1 cellular context compared by ENCODE assay signal in the genomic region with DNA sequence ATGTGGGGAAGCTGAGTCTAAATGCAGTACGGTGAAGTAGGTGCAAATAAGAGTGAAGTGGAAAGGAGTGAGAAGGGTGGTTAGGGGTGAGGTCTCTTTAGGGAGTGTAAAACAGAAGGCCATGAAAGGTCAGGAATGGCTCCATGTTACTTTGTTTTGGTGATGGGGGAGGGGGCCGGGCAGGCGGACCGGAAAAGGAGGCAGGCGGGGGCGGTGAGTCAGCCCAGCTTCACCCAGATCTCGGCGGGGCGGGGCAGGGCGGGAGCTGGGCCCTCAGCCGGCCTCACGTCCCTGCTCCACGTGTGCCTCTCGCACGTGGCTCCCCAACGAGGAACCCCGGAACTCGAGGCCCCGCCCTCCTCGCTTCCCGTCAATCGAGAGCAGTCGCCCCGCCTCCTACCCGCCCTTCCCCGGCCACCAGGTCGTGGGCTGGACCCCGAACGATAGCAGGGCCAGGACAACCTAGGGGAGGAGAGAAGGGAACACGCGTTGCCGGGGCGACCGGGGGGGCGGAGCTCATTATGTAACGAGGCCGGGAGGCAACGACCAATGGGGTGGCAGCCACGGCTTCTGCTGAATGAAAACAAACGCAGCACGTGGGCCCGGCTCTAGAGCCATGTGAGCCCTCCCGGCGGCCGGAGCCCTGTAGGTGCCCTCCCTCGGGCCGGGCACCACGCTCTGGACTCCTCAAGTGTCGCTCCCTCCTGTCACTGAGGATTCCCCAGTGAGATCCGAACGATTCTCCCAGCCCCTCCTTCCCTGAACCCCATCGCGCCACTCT.
TF ChIP-seq lines count a peak whose summit lies in the region.

No MANE protein-coding gene starts in this region.

TF ChIP-seq in HEK293, 187 proteins besides CTCF, POLR2A, EP300 and RAD21 (continued from another document and continues in another):
- TF ChIP-seq, protein P1, sequence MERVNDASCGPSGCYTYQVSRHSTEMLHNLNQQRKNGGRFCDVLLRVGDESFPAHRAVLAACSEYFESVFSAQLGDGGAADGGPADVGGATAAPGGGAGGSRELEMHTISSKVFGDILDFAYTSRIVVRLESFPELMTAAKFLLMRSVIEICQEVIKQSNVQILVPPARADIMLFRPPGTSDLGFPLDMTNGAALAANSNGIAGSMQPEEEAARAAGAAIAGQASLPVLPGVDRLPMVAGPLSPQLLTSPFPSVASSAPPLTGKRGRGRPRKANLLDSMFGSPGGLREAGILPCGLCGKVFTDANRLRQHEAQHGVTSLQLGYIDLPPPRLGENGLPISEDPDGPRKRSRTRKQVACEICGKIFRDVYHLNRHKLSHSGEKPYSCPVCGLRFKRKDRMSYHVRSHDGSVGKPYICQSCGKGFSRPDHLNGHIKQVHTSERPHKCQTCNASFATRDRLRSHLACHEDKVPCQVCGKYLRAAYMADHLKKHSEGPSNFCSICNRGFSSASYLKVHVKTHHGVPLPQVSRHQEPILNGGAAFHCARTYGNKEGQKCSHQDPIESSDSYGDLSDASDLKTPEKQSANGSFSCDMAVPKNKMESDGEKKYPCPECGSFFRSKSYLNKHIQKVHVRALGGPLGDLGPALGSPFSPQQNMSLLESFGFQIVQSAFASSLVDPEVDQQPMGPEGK (tag by site-specific recombination; IDR thresholded peaks at IDR 0.05): peak; percentile 57
- no peak for TF ChIP-seq ZNF48 (tag by site-specific recombination; IDR thresholded peaks at IDR 0.05)
- TF ChIP-seq ZNF791 (tag by site-specific recombination; IDR thresholded peaks at IDR 0.05): no peak
- no peak for TF ChIP-seq ZNF830 (tag by site-specific recombination; IDR thresholded peaks at IDR 0.05; ENCODE audit: low read depth)
- TF ChIP-seq PRDM1 (tag by site-specific recombination; IDR thresholded peaks at IDR 0.05): peak; percentile 48; the same call in 1 of the 2 replicates
- TF ChIP-seq WT1 (tag by site-specific recombination; IDR thresholded peaks at IDR 0.05): peak; percentile 83
- peak; percentile 96 for TF ChIP-seq GLIS2 (tag by site-specific recombination; IDR thresholded peaks at IDR 0.05)
- no peak for TF ChIP-seq IKZF3 (tag by site-specific recombination; IDR thresholded peaks at IDR 0.05)
- TF ChIP-seq, protein P2, sequence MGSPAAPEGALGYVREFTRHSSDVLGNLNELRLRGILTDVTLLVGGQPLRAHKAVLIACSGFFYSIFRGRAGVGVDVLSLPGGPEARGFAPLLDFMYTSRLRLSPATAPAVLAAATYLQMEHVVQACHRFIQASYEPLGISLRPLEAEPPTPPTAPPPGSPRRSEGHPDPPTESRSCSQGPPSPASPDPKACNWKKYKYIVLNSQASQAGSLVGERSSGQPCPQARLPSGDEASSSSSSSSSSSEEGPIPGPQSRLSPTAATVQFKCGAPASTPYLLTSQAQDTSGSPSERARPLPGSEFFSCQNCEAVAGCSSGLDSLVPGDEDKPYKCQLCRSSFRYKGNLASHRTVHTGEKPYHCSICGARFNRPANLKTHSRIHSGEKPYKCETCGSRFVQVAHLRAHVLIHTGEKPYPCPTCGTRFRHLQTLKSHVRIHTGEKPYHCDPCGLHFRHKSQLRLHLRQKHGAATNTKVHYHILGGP (tag by site-specific recombination; IDR thresholded peaks at IDR 0.05): no peak
- 0 out of 2 replicates have a peak, but pooled peaks have one; percentile 22 for TF ChIP-seq ZBTB17 (tag by site-specific recombination; IDR thresholded peaks at IDR 0.05)
- TF ChIP-seq ZNF768 (tag by site-specific recombination; IDR thresholded peaks at IDR 0.05): no peak
- TF ChIP-seq ZNF677 (tag by site-specific recombination; IDR thresholded peaks at IDR 0.05): no peak
- TF ChIP-seq ZNF391 (tag by site-specific recombination; IDR thresholded peaks at IDR 0.05; ENCODE audit: borderline replicate concordance, low read depth): peak; percentile 52; the same call in 1 of the 2 replicates
- TF ChIP-seq, protein P3, sequence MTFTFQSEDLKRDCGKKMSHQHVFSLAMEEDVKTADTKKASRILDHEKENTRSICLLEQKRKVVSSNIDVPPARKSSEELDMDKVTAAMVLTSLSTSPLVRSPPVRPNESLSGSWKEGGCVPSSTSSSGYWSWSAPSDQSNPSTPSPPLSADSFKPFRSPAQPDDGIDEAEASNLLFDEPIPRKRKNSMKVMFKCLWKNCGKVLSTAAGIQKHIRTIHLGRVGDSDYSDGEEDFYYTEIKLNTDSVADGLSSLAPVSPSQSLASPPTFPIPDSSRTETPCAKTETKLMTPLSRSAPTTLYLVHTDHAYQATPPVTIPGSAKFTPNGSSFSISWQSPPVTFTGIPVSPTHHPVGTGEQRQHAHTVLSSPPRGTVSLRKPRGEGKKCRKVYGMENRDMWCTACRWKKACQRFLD (tag by site-specific recombination; IDR thresholded peaks at IDR 0.05): no peak
- no peak for TF ChIP-seq ZNF777 (tag by site-specific recombination; IDR thresholded peaks at IDR 0.05; ENCODE audit: borderline replicate concordance)
- TF ChIP-seq, protein P4, sequence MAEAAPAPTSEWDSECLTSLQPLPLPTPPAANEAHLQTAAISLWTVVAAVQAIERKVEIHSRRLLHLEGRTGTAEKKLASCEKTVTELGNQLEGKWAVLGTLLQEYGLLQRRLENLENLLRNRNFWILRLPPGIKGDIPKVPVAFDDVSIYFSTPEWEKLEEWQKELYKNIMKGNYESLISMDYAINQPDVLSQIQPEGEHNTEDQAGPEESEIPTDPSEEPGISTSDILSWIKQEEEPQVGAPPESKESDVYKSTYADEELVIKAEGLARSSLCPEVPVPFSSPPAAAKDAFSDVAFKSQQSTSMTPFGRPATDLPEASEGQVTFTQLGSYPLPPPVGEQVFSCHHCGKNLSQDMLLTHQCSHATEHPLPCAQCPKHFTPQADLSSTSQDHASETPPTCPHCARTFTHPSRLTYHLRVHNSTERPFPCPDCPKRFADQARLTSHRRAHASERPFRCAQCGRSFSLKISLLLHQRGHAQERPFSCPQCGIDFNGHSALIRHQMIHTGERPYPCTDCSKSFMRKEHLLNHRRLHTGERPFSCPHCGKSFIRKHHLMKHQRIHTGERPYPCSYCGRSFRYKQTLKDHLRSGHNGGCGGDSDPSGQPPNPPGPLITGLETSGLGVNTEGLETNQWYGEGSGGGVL (tag by site-specific recombination; IDR thresholded peaks at IDR 0.05): no peak; the same call in 1 of the 2 replicates
- TF ChIP-seq BCL11A (tag by site-specific recombination; IDR thresholded peaks at IDR 0.05; ENCODE audit: low read depth): no peak; the same call in 1 of the 2 replicates
- no peak for TF ChIP-seq ZNF707 (tag by site-specific recombination; IDR thresholded peaks at IDR 0.05)
- TF ChIP-seq ZSCAN23 (tag by site-specific recombination; IDR thresholded peaks at IDR 0.05): no peak
- TF ChIP-seq KLF8 (tag by site-specific recombination; IDR thresholded peaks at IDR 0.05): peak; percentile 65
- peak; percentile 61 for TF ChIP-seq ZNF629 (tag by site-specific recombination; IDR thresholded peaks at IDR 0.05)
- 0 out of 2 replicates have a peak, but pooled peaks have one; percentile 3 for TF ChIP-seq ZNF146 (tag by site-specific recombination; IDR thresholded peaks at IDR 0.05)
- no peak for TF ChIP-seq ZNF157 (tag by site-specific recombination; IDR thresholded peaks at IDR 0.05)
- TF ChIP-seq ZNF19 (tag by site-specific recombination; IDR thresholded peaks at IDR 0.05; ENCODE audit: low read depth): no peak
- TF ChIP-seq ZNF785 (tag by site-specific recombination; IDR thresholded peaks at IDR 0.05): no peak
- no peak for TF ChIP-seq ZNF138 (tag by site-specific recombination; IDR thresholded peaks at IDR 0.05; ENCODE audit: borderline replicate concordance)
- no peak for TF ChIP-seq ZNF211 (tag by site-specific recombination; IDR thresholded peaks at IDR 0.05; ENCODE audit: low read depth)
- TF ChIP-seq, protein P5, sequence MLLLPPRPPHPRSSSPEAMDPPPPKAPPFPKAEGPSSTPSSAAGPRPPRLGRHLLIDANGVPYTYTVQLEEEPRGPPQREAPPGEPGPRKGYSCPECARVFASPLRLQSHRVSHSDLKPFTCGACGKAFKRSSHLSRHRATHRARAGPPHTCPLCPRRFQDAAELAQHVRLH (tag by site-specific recombination; IDR thresholded peaks at IDR 0.05): no peak
- no peak for TF ChIP-seq ZNF155 (tag by site-specific recombination; IDR thresholded peaks at IDR 0.05)
- TF ChIP-seq ZNF114 (tag by site-specific recombination; IDR thresholded peaks at IDR 0.05): no peak
- TF ChIP-seq ZNF335 (tag by site-specific recombination; conservative IDR thresholded peaks at IDR 0.05): peak; percentile 32
- TF ChIP-seq, protein P6, sequence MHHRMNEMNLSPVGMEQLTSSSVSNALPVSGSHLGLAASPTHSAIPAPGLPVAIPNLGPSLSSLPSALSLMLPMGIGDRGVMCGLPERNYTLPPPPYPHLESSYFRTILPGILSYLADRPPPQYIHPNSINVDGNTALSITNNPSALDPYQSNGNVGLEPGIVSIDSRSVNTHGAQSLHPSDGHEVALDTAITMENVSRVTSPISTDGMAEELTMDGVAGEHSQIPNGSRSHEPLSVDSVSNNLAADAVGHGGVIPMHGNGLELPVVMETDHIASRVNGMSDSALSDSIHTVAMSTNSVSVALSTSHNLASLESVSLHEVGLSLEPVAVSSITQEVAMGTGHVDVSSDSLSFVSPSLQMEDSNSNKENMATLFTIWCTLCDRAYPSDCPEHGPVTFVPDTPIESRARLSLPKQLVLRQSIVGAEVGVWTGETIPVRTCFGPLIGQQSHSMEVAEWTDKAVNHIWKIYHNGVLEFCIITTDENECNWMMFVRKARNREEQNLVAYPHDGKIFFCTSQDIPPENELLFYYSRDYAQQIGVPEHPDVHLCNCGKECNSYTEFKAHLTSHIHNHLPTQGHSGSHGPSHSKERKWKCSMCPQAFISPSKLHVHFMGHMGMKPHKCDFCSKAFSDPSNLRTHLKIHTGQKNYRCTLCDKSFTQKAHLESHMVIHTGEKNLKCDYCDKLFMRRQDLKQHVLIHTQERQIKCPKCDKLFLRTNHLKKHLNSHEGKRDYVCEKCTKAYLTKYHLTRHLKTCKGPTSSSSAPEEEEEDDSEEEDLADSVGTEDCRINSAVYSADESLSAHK (tag by site-specific recombination; IDR thresholded peaks at IDR 0.05): no peak
- peak; percentile 91 for TF ChIP-seq ZBTB48 (tag by site-specific recombination; IDR thresholded peaks at IDR 0.05)
- TF ChIP-seq ZNF510 (tag by site-specific recombination; IDR thresholded peaks at IDR 0.05; ENCODE audit: insufficient replicate concordance): no peak
- peak; percentile 35; the same call in 1 of the 2 replicates for TF ChIP-seq ZNF394 (tag by site-specific recombination; IDR thresholded peaks at IDR 0.05; ENCODE audit: borderline replicate concordance)
- TF ChIP-seq ZNF792 (tag by site-specific recombination; IDR thresholded peaks at IDR 0.05): no peak; the same call in 1 of the 2 replicates
- TF ChIP-seq, protein P7, sequence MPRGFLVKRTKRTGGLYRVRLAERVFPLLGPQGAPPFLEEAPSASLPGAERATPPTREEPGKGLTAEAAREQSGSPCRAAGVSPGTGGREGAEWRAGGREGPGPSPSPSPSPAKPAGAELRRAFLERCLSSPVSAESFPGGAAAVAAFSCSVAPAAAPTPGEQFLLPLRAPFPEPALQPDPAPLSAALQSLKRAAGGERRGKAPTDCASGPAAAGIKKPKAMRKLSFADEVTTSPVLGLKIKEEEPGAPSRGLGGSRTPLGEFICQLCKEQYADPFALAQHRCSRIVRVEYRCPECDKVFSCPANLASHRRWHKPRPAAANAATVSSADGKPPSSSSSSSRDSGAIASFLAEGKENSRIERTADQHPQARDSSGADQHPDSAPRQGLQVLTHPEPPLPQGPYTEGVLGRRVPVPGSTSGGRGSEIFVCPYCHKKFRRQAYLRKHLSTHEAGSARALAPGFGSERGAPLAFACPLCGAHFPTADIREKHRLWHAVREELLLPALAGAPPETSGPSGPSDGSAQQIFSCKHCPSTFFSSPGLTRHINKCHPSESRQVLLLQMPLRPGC (tag by site-specific recombination; IDR thresholded peaks at IDR 0.05): no peak
- TF ChIP-seq, protein P8, sequence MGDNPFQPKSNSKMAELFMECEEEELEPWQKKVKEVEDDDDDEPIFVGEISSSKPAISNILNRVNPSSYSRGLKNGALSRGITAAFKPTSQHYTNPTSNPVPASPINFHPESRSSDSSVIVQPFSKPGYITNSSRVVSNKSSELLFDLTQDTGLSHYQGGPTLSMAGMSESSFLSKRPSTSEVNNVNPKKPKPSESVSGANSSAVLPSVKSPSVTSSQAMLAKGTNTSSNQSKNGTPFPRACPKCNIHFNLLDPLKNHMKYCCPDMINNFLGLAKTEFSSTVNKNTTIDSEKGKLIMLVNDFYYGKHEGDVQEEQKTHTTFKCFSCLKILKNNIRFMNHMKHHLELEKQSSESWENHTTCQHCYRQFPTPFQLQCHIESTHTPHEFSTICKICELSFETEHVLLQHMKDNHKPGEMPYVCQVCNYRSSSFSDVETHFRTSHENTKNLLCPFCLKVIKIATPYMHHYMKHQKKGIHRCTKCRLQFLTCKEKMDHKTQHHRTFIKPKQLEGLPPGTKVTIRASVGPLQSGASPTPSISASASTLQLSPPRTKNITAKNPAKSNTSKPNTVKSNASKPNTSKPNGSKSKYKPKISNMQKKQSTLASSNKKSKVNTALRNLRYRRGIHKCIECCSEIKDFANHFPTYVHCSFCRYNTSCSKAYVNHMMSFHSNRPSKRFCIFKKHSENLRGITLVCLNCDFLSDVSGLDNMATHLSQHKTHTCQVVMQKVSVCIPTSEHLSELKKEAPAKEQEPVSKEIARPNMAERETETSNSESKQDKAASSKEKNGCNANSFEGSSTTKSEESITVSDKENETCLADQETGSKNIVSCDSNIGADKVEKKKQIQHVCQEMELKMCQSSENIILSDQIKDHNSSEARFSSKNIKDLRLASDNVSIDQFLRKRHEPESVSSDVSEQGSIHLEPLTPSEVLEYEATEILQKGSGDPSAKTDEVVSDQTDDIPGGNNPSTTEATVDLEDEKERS (tag by site-specific recombination; IDR thresholded peaks at IDR 0.05): no peak
- TF ChIP-seq KLF7 (tag by site-specific recombination; IDR thresholded peaks at IDR 0.05; ENCODE audit: borderline replicate concordance): peak; percentile 70
- no peak for TF ChIP-seq ZNF514 (tag by site-specific recombination; IDR thresholded peaks at IDR 0.05)
- TF ChIP-seq, protein P9, sequence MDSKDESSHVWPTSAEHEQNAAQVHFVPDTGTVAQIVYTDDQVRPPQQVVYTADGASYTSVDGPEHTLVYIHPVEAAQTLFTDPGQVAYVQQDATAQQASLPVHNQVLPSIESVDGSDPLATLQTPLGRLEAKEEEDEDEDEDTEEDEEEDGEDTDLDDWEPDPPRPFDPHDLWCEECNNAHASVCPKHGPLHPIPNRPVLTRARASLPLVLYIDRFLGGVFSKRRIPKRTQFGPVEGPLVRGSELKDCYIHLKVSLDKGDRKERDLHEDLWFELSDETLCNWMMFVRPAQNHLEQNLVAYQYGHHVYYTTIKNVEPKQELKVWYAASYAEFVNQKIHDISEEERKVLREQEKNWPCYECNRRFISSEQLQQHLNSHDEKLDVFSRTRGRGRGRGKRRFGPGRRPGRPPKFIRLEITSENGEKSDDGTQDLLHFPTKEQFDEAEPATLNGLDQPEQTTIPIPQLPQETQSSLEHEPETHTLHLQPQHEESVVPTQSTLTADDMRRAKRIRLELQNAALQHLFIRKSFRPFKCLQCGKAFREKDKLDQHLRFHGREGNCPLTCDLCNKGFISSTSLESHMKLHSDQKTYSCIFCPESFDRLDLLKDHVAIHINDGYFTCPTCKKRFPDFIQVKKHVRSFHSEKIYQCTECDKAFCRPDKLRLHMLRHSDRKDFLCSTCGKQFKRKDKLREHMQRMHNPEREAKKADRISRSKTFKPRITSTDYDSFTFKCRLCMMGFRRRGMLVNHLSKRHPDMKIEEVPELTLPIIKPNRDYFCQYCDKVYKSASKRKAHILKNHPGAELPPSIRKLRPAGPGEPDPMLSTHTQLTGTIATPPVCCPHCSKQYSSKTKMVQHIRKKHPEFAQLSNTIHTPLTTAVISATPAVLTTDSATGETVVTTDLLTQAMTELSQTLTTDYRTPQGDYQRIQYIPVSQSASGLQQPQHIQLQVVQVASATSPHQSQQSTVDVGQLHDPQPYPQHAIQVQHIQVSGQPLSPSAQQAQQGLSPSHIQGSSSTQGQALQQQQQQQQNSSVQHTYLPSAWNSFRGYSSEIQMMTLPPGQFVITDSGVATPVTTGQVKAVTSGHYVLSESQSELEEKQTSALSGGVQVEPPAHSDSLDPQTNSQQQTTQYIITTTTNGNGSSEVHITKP (tag by site-specific recombination; IDR thresholded peaks at IDR 0.05): peak; percentile 49; the same call in 1 of the 2 replicates
